28 cellular contexts compared by ENCODE assay signal in genomic region chr14:32774214-32774613, GRCh38.
"Had no signal": no experiment of that assay in that cellular context is flagged by ENCODE, and none has a peak within 500 bp of the region (broad histone marks: within the 10 kb centered on the region; RNA-seq: fewer than 3 reads in every experiment).

No MANE protein-coding gene starts in this region.

- H3K27ac ChIP-seq: neutrophil, pancreas, prostate gland, right atrium auricular region, right lobe of liver, sigmoid colon, suprapubic skin, testis, tibial artery, transverse colon, upper lobe of right lung, uterus had no signal

- DNase-seq: naive thymus-derived CD8-positive, alpha-beta T cell; nephron progenitor cell; nucleus accumbens; pancreas; retina; right lobe of liver; sigmoid colon; small intestine; stimulated activated CD4-positive, alpha-beta T cell treated with anti-CD3 and anti-CD28 coated beads, Interleukin-15, amount 100 ng/mL, for 24 hours; stimulated activated CD4-positive, alpha-beta T cell treated with anti-CD3 and anti-CD28 coated beads, Interleukin-2, amount 100 ng/mL, for 24 hours; stimulated activated CD4-positive, alpha-beta T cell treated with anti-CD3 and anti-CD28 coated beads, Interleukin-2, amount 100 ng/mL, for 48 hours; stimulated activated CD4-positive, alpha-beta T cell treated with anti-CD3 and anti-CD28 coated beads, Interleukin-4, amount 100 ng/mL, for 4 hours; stimulated activated CD8-positive, alpha-beta memory T cell treated with anti-CD3 and anti-CD28 coated beads, Interleukin-4, amount 100 ng/mL, for 48 hours; stimulated activated naive CD4-positive, alpha-beta T cell; stimulated activated naive CD8-positive, alpha-beta T cell treated with anti-CD3 and anti-CD28 coated beads, Interleukin-15, amount 100 ng/mL, for 72 hours; stimulated activated naive CD8-positive, alpha-beta T cell treated with anti-CD3 and anti-CD28 coated beads, Interleukin-15, Interleukin-2, amounts not matched to agents 100 U/mL and 50 U/mL, for 24 hours; substantia nigra; testis; tibial artery; transverse colon; upper lobe of right lung; uterus had no signal

- ATAC-seq: naive thymus-derived CD8-positive, alpha-beta T cell; natural killer cell treated with Interleukin-12 subunit alpha and Interleukin-12 subunit beta and Interleukin-15 and Interleukin-18, amount 100 ng/mL, for 72 hours; pancreas; right lobe of liver; stimulated activated memory B cell treated with anti-CD40 and anti-IgM and Interleukin-4, amounts not matched to agents 10 μg/mL and 1 μg/mL and 100 μg/mL, for 72 hours; stimulated activated naive CD8-positive, alpha-beta T cell treated with anti-CD3 and anti-CD28 coated beads, Interleukin-15, amount 100 ng/mL, for 72 hours; stimulated activated naive CD8-positive, alpha-beta T cell treated with anti-CD3 and anti-CD28 coated beads, Interleukin-15, Interleukin-2, amounts not matched to agents 100 U/mL and 50 U/mL, for 24 hours; upper lobe of right lung had no signal

- H3K27me3 ChIP-seq: neutrophil, pancreas, right atrium auricular region, right lobe of liver, sigmoid colon, suprapubic skin, testis, tibial artery, transverse colon, upper lobe of right lung, uterus had no signal

- H3K36me3 ChIP-seq: neutrophil, pancreas, prostate gland, right lobe of liver, suprapubic skin, transverse colon, upper lobe of right lung, uterus had no signal

- H3K4me1 ChIP-seq: pancreas, prostate gland, right atrium auricular region, right lobe of liver, sigmoid colon, suprapubic skin, testis, tibial artery, transverse colon, upper lobe of right lung, uterus had no signal

- H3K9me3 ChIP-seq: neutrophil, pancreas, prostate gland, right atrium auricular region, right lobe of liver, sigmoid colon, suprapubic skin, testis, tibial artery, transverse colon, upper lobe of right lung, uterus had no signal

- H3K4me3 ChIP-seq: pancreas, prostate gland, right atrium auricular region, right lobe of liver, sigmoid colon, suprapubic skin, testis, tibial artery, transverse colon, upper lobe of right lung, uterus had no signal
